ENCODE assay signal across 1 cellular context in the genomic region with DNA sequence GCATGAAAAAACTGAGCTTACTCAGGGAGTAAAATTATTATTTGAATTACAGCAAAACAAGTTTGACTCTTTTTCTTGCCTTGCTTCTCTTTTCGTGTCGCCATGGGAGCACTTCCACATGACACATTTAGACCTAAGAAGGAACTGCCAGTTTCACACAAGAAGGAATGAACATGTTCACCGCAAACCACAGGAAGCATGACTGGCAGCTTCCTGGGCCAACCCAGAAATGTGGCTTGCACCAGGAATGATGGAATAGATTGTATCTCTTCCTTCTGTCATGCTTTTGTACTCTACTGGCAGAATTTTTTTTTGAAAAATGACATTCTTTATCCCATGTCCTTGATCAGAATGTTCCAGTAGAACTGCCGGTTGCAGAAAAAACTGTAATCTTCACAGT.
TF ChIP-seq lines count a peak whose summit lies in the region.

No MANE protein-coding gene starts in this region.

TF ChIP-seq in K562, 482 proteins besides CTCF, POLR2A, EP300 and RAD21 (continued from another document):
- TF ChIP-seq, protein P1, sequence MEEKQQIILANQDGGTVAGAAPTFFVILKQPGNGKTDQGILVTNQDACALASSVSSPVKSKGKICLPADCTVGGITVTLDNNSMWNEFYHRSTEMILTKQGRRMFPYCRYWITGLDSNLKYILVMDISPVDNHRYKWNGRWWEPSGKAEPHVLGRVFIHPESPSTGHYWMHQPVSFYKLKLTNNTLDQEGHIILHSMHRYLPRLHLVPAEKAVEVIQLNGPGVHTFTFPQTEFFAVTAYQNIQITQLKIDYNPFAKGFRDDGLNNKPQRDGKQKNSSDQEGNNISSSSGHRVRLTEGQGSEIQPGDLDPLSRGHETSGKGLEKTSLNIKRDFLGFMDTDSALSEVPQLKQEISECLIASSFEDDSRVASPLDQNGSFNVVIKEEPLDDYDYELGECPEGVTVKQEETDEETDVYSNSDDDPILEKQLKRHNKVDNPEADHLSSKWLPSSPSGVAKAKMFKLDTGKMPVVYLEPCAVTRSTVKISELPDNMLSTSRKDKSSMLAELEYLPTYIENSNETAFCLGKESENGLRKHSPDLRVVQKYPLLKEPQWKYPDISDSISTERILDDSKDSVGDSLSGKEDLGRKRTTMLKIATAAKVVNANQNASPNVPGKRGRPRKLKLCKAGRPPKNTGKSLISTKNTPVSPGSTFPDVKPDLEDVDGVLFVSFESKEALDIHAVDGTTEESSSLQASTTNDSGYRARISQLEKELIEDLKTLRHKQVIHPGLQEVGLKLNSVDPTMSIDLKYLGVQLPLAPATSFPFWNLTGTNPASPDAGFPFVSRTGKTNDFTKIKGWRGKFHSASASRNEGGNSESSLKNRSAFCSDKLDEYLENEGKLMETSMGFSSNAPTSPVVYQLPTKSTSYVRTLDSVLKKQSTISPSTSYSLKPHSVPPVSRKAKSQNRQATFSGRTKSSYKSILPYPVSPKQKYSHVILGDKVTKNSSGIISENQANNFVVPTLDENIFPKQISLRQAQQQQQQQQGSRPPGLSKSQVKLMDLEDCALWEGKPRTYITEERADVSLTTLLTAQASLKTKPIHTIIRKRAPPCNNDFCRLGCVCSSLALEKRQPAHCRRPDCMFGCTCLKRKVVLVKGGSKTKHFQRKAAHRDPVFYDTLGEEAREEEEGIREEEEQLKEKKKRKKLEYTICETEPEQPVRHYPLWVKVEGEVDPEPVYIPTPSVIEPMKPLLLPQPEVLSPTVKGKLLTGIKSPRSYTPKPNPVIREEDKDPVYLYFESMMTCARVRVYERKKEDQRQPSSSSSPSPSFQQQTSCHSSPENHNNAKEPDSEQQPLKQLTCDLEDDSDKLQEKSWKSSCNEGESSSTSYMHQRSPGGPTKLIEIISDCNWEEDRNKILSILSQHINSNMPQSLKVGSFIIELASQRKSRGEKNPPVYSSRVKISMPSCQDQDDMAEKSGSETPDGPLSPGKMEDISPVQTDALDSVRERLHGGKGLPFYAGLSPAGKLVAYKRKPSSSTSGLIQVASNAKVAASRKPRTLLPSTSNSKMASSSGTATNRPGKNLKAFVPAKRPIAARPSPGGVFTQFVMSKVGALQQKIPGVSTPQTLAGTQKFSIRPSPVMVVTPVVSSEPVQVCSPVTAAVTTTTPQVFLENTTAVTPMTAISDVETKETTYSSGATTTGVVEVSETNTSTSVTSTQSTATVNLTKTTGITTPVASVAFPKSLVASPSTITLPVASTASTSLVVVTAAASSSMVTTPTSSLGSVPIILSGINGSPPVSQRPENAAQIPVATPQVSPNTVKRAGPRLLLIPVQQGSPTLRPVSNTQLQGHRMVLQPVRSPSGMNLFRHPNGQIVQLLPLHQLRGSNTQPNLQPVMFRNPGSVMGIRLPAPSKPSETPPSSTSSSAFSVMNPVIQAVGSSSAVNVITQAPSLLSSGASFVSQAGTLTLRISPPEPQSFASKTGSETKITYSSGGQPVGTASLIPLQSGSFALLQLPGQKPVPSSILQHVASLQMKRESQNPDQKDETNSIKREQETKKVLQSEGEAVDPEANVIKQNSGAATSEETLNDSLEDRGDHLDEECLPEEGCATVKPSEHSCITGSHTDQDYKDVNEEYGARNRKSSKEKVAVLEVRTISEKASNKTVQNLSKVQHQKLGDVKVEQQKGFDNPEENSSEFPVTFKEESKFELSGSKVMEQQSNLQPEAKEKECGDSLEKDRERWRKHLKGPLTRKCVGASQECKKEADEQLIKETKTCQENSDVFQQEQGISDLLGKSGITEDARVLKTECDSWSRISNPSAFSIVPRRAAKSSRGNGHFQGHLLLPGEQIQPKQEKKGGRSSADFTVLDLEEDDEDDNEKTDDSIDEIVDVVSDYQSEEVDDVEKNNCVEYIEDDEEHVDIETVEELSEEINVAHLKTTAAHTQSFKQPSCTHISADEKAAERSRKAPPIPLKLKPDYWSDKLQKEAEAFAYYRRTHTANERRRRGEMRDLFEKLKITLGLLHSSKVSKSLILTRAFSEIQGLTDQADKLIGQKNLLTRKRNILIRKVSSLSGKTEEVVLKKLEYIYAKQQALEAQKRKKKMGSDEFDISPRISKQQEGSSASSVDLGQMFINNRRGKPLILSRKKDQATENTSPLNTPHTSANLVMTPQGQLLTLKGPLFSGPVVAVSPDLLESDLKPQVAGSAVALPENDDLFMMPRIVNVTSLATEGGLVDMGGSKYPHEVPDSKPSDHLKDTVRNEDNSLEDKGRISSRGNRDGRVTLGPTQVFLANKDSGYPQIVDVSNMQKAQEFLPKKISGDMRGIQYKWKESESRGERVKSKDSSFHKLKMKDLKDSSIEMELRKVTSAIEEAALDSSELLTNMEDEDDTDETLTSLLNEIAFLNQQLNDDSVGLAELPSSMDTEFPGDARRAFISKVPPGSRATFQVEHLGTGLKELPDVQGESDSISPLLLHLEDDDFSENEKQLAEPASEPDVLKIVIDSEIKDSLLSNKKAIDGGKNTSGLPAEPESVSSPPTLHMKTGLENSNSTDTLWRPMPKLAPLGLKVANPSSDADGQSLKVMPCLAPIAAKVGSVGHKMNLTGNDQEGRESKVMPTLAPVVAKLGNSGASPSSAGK (IDR thresholded peaks at IDR 0.05): 0 out of 2 replicates have a peak, but pooled peaks have one; percentile 25
- peak; percentile 65 for TF ChIP-seq PBX2 (CRISPR knock-in tag; IDR thresholded peaks at IDR 0.05; ENCODE audit: low read depth)
- peak; percentile 86 for TF ChIP-seq PBX2 (tag; conservative IDR thresholded peaks at IDR 0.05; ENCODE audit: low read depth)
- TF ChIP-seq SUPT5H (IDR thresholded peaks at IDR 0.05): no peak
- TF ChIP-seq MAFF (IDR thresholded peaks at IDR 0.05; ENCODE audit: low read length): peak; percentile 41; the same call in 1 of the 2 replicates
- TF ChIP-seq, protein P2, sequence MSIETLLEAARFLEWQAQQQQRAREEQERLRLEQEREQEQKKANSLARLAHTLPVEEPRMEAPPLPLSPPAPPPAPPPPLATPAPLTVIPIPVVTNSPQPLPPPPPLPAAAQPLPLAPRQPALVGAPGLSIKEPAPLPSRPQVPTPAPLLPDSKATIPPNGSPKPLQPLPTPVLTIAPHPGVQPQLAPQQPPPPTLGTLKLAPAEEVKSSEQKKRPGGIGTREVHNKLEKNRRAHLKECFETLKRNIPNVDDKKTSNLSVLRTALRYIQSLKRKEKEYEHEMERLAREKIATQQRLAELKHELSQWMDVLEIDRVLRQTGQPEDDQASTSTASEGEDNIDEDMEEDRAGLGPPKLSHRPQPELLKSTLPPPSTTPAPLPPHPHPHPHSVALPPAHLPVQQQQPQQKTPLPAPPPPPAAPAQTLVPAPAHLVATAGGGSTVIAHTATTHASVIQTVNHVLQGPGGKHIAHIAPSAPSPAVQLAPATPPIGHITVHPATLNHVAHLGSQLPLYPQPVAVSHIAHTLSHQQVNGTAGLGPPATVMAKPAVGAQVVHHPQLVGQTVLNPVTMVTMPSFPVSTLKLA (conservative IDR thresholded peaks at IDR 0.05): 0 out of 4 replicates have a peak, but pooled peaks of 1 of the 2 experiments have one; percentile 25
- peak; percentile 83 for TF ChIP-seq ETV1 (tag; conservative IDR thresholded peaks at IDR 0.05; ENCODE audit: low read depth)
- peak in 1 of 2 experiments; percentile 95; a peak in 2 of 4 replicates for TF ChIP-seq MLLT1 (IDR thresholded peaks at IDR 0.05)
- no peak for TF ChIP-seq ZNF165 (CRISPR knock-in tag; IDR thresholded peaks at IDR 0.05; ENCODE audit: borderline replicate concordance)
- 0 out of 2 replicates have a peak, but pooled peaks have one; percentile 41 for TF ChIP-seq TEAD2 (tag; IDR thresholded peaks at IDR 0.05)
- no peak for TF ChIP-seq ZNF318 (IDR thresholded peaks at IDR 0.05; ENCODE audit: borderline replicate concordance in 1 of 2, low read depth in 1 of 2)
- no peak for TF ChIP-seq NR1H2 (CRISPR knock-in tag; IDR thresholded peaks at IDR 0.05)
- TF ChIP-seq ZNF766 (CRISPR knock-in tag; conservative IDR thresholded peaks at IDR 0.05): 0 out of 2 replicates have a peak, but pooled peaks have one; percentile 30
- TF ChIP-seq SMARCE1 (IDR thresholded peaks at IDR 0.05): peak; percentile 48; the same call in 1 of the 2 replicates
